In genomic region chr6:138161118-138161433, GRCh38 we compare ENCODE assay signal across 9 cellular contexts. TPM values are rescaled to one million over a fixed set of nuclear protein-coding genes. Genes with fewer than 3 reads are reported as not detected.
DNase-seq lines count a peak whose midpoint lies in the region; ATAC-seq and TF ChIP-seq lines count a peak whose summit lies in the region.
"Had no signal": no experiment of that assay in that cellular context is flagged by ENCODE, and none has a peak within 500 bp of the region (broad histone marks: within the 10 kb centered on the region; RNA-seq: fewer than 3 reads in every experiment).

No MANE protein-coding gene starts in this region.

- no peaks in the 10 kb centered on the region for H4K20me1 ChIP-seq in Karpas-422 (ENCODE audit: insufficient read depth, low read depth, low read length)

- H3K79me2 ChIP-seq in Karpas-422 (ENCODE audit: low read length) = no peaks in the 10 kb centered on the region

- H3K36me3 Mint-ChIP-seq in Caco-2 (ENCODE audit: insufficient read depth, unreplicated experiment) = no peaks in the 10 kb centered on the region

- H3K4me1 Mint-ChIP-seq in Caco-2 (ENCODE audit: low read depth, unreplicated experiment) = peaks cover 7% of the 10 kb centered on the region

- H3K27ac Mint-ChIP-seq in Caco-2 (ENCODE audit: unreplicated experiment) = no peak overlapping the region

- peak overlapping the region; percentile 68 for H3K4me3 ChIP-seq in Caco-2 (ENCODE audit: low read depth, low read length)
- peak overlapping the region; percentile 53 for H3K4me3 ChIP-seq in RWPE2 (ENCODE audit: severe bottlenecking)
- peak overlapping the region; percentile 37 to 76 (median 52) for H3K4me3 ChIP-seq in esophagus squamous epithelium
- peak overlapping the region; percentile 61 to 79 for H3K4me3 ChIP-seq in prostate gland
- no peak overlapping the region for H3K4me3 ChIP-seq in Karpas-422 (ENCODE audit: low read length)

- CTCF ChIA-PET in Caco-2 (lab: Charles Lee) = no interaction called here

- H3K36me3 ChIP-seq in Caco-2 (ENCODE audit: control insufficient read depth, insufficient read depth, low read length) (no peaks in the 10 kb centered on the region), RWPE2 (ENCODE audit: low read depth) (no peaks in the 10 kb centered on the region), esophagus squamous epithelium (no peaks in the 10 kb centered on the region), prostate gland (no peaks in the 10 kb centered on the region), Karpas-422 (ENCODE audit: insufficient read depth, low read length) (no peaks in the 10 kb centered on the region)

- H3K4me3 Mint-ChIP-seq in Caco-2 (ENCODE audit: unreplicated experiment) = peak overlapping the region; percentile 71

- no peaks in the 10 kb centered on the region for H3K9me3 ChIP-seq in Caco-2
- H3K9me3 ChIP-seq in RWPE2 (ENCODE audit: severe bottlenecking) = no peaks in the 10 kb centered on the region
- no peaks in the 10 kb centered on the region for H3K9me3 ChIP-seq in esophagus squamous epithelium
- H3K9me3 ChIP-seq in prostate gland = no peaks in the 10 kb centered on the region
- H3K9me3 ChIP-seq in Karpas-422 (ENCODE audit: low read length) = no peaks in the 10 kb centered on the region

- TF ChIP-seq CTCF in Caco-2 (IDR thresholded peaks at IDR 0.05; ENCODE audit: insufficient read depth in 1 of 2, low read depth in 1 of 2, low read length in 1 of 2, severe bottlenecking in 1 of 2, unreplicated experiment in 1 of 2) (no peak), RWPE2 (IDR thresholded peaks at IDR 0.05; ENCODE audit: poor library complexity, severe bottlenecking) (no peak), esophagus squamous epithelium (IDR thresholded peaks at IDR 0.05) (no peak), prostate gland (IDR thresholded peaks at IDR 0.05) (no peak)

- no peaks in the 10 kb centered on the region for H3K9me3 Mint-ChIP-seq in Caco-2 (ENCODE audit: unreplicated experiment)

- no peak overlapping the region for H3K4me2 ChIP-seq in Karpas-422 (ENCODE audit: low read depth, low read length, poor library complexity, severe bottlenecking)

- DNase-seq in Caco-2 (no peak), RWPE2 (ENCODE audit: low spot score) (no peak), esophagus squamous epithelium (lab: John Stamatoyannopoulos, UW) (no peak), prostate gland (ENCODE audit: low spot score) (no peak), erythroblast (lab: John Stamatoyannopoulos, UW) (no peak), Karpas-422 (no peak)
- DNase-seq: foreskin keratinocyte had no signal

- peaks cover 15% of the 10 kb centered on the region for H3K27me3 Mint-ChIP-seq in Caco-2 (ENCODE audit: insufficient read depth, unreplicated experiment)

- ATAC-seq in RWPE2 (ENCODE audit: low read depth) = no peak
- no peak for ATAC-seq in HG02870 (IDR thresholded peaks at IDR 0.05; ENCODE audit: unreplicated experiment)
- no peak for ATAC-seq in HG02885 (IDR thresholded peaks at IDR 0.05; ENCODE audit: poor library complexity, unreplicated experiment)

- no TSS peak for BruUV-seq in Caco-2 (replicated peaks; lab: Mats Ljungman, UMichigan)

- intact Hi-C loops in Caco-2 (cut with micrococcal nuclease; ENCODE audit: unreplicated experiment) = loop anchor here (1.0 kb wide), 1 partner anchor 243 kb away; the partner anchor contains the start of gene HEBP2
- intact Hi-C loops in esophagus squamous epithelium (cut with DNase I) = no loop called here
- intact Hi-C loops in prostate gland (cut with DNase I) = no loop called here

- POLR2A ChIA-PET in Caco-2 (lab: Charles Lee) = no interaction called here

- H3K27ac ChIP-seq in RWPE2 (ENCODE audit: poor library complexity, severe bottlenecking) (no peak overlapping the region), esophagus squamous epithelium (peak overlapping the region in 2 of 4 donors; percentile 40 to 54), prostate gland (peak overlapping the region; percentile 92 to 94), Karpas-422 (ENCODE audit: low read length) (no peak overlapping the region)
- H3K27ac ChIP-seq: foreskin keratinocyte had no signal

- 0 out of 2 replicates have a peak, but pooled peaks cover 1% of the 10 kb centered on the region for H3K27me3 ChIP-seq in Caco-2 (replicated peaks; ENCODE audit: control insufficient read depth, insufficient read depth, low read length)
- peaks cover 12% of the 10 kb centered on the region for H3K27me3 ChIP-seq in RWPE2 (ENCODE audit: insufficient read depth, poor library complexity, severe bottlenecking)
- H3K27me3 ChIP-seq in esophagus squamous epithelium = peaks cover 0 to 89% (median 8%) of the 10 kb centered on the region in 4 donors
- H3K27me3 ChIP-seq in prostate gland (replicated peaks; ENCODE audit: insufficient read depth) = no peaks in the 10 kb centered on the region
- no peaks in the 10 kb centered on the region for H3K27me3 ChIP-seq in Karpas-422 (ENCODE audit: low read length)

- no peak overlapping the region for H2AFZ ChIP-seq in Karpas-422 (ENCODE audit: low read length)

- H3K4me1 ChIP-seq in Caco-2 (0 out of 2 replicates have a peak, but pooled peaks cover 5% of the 10 kb centered on the region), RWPE2 (ENCODE audit: insufficient read depth, poor library complexity, severe bottlenecking) (no peaks in the 10 kb centered on the region), esophagus squamous epithelium (peaks cover 7 to 20% (median 10%) of the 10 kb centered on the region in 3 donors), prostate gland (replicated peaks) (no peaks in the 10 kb centered on the region), Karpas-422 (ENCODE audit: low read length) (no peaks in the 10 kb centered on the region)
- H3K4me1 ChIP-seq: foreskin keratinocyte had no signal

- H3K9ac ChIP-seq in Karpas-422 (ENCODE audit: low read length) = no peak overlapping the region

- H3K9me2 ChIP-seq in Karpas-422 (replicated peaks; ENCODE audit: insufficient read depth, low read length) = no peaks in the 10 kb centered on the region

- WGBS in esophagus squamous epithelium, 2 donors = 21 to 26% methylated on average over 5 to 10 of the region's 12 CpGs
- 10% methylated on average over 12 of the region's 12 CpGs for WGBS in prostate gland

- TF ChIP-seq POLR2A in esophagus squamous epithelium (IDR thresholded peaks at IDR 0.05) (no peak), prostate gland (IDR thresholded peaks at IDR 0.05) (no peak), erythroblast (IDR thresholded peaks at IDR 0.05; ENCODE audit: low read length) (no peak)

RNA-seq across cellular contexts. Expression of gene ARFGEF3, which starts 0.7 kb away (rescaled TPM):
- 5.2 and 5.6 TPM in 2 replicates for total RNA-seq in Caco-2 (2022)
- 1 to 10 TPM in 2 of 4 donors, under 1 TPM in 2; 0.92 to 1.0 (median 0.99) TPM for total RNA-seq in esophagus squamous epithelium
- total RNA-seq in prostate gland = 10 to 100 TPM; 41.0 to 80.1 TPM
- total RNA-seq in Karpas-422 (2014; rRNA removed; shearing (Covaris generic); ENCODE audit: low replicate concordance) = 0.04 TPM in 1 of 2 replicates, not detected in the other

RNA-seq across cellular contexts. Expression of gene PERP, which starts 53.9 kb away (rescaled TPM):
- total RNA-seq in Caco-2 (2022) (141 and 152 TPM in 2 replicates), esophagus squamous epithelium (100 to 1,000 TPM; 586 to 976 (median 833) TPM), prostate gland (100 to 1,000 TPM in 1 of 2 donors, 10 to 100 TPM in 1; 64.4 to 149 TPM)
- not detected in 2 replicates for total RNA-seq in Karpas-422 (2014; rRNA removed; shearing (Covaris generic); ENCODE audit: low replicate concordance)

RNA-seq across cellular contexts. Expression of gene PBOV1, which starts 57.2 kb away (rescaled TPM):
- total RNA-seq in Caco-2 (2022) (not detected in 2 replicates), esophagus squamous epithelium (not detected), prostate gland (not detected)
- total RNA-seq in Karpas-422 (2014; rRNA removed; shearing (Covaris generic); ENCODE audit: low replicate concordance) = not detected in 2 replicates
- total RNA-seq: foreskin keratinocyte had no signal

Comparison
In these comparisons a context has a peak if more than half of its experiments do, and no peak if none do; other contexts are left out.
1. H3K27ac ChIP-seq: peak in prostate gland (2 of 2); none in RWPE2 (single experiment) and Karpas-422 (single experiment).
2. RNA of gene PERP, which starts 53.9 kb away (total RNA-seq): 586 to 976 TPM in esophagus squamous epithelium, 64.4 to 149 TPM in prostate gland and 141 to 152 TPM in Caco-2; not detected in Karpas-422; every median in the first group is over 10 times any median in the second.